ENCODE assay signal across 8 cellular contexts in the genomic region with DNA sequence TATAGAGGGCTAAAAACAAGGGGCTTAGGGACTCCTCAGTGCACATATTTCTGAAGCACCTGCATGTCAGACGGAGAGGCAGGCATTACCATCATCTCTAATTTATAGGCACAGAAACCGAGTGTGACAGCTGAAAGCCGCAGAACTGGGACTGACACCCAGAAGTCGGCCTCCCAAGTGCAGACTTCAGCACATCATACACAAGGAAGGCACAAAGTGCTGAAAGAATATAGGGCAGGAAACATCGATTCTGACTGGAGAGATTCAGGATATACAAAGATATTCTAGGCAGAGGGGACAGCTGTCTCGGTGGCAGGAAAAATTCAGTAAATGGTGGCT. TPM values are rescaled to one million over a fixed set of nuclear protein-coding genes. Genes with fewer than 3 reads are reported as not detected.
DNase-seq lines count a peak whose midpoint lies in the region; ATAC-seq and TF ChIP-seq lines count a peak whose summit lies in the region.

No MANE protein-coding gene starts in this region.

- H3K9me3 Mint-ChIP-seq in T-helper 2 cell treated with Interferon-gamma antibody and Interleukin-4, amounts not matched to agents 5 μg/mL and 100 μg/mL, for 36 hours, result no peaks in the 10 kb centered on the region
- H3K9me3 Mint-ChIP-seq in activated B cell treated with CpG ODN at 0.5 μM for 24 hours, result no peaks in the 10 kb centered on the region

- H3K36me3 ChIP-seq in hepatocyte (replicated peaks; ENCODE audit: insufficient read depth, low read depth) (no peaks in the 10 kb centered on the region), stomach (peaks cover 13 to 45% (median 42%) of the 10 kb centered on the region in 4 donors)

- no peak overlapping the region for H3K4me3 ChIP-seq in hepatocyte
- peak overlapping the region in 1 of 4 donors; percentile 63 for H3K4me3 ChIP-seq in stomach

- H3K9me2 ChIP-seq in hepatocyte (replicated peaks; ENCODE audit: insufficient read depth), result no peaks in the 10 kb centered on the region

- H3K4me1 ChIP-seq in hepatocyte (ENCODE audit: insufficient read depth), result peaks cover 22% of the 10 kb centered on the region
- peaks cover 7 to 38% (median 19%) of the 10 kb centered on the region in 4 donors for H3K4me1 ChIP-seq in stomach

- no peaks in the 10 kb centered on the region for H3K27me3 Mint-ChIP-seq in T-helper 2 cell treated with Interferon-gamma antibody and Interleukin-4, amounts not matched to agents 5 μg/mL and 100 μg/mL, for 36 hours (ENCODE audit: low read depth)
- no peaks in the 10 kb centered on the region for H3K27me3 Mint-ChIP-seq in activated B cell treated with CpG ODN at 0.5 μM for 24 hours

- TF ChIP-seq EP300 in stomach (IDR thresholded peaks at IDR 0.05), result no peak

- H3K79me2 ChIP-seq in hepatocyte, result peaks cover 37% of the 10 kb centered on the region

- ATAC-seq in activated B cell treated with CpG ODN at 0.5 μM for 24 hours (ENCODE audit: low read depth), result no peak
- ATAC-seq in GM19328 (IDR thresholded peaks at IDR 0.05; ENCODE audit: unreplicated experiment), result no peak

- TF ChIP-seq POLR2A in stomach (IDR thresholded peaks at IDR 0.05), result no peak

- CTCF ChIA-PET in activated B cell treated with CpG ODN at 0.5 μM for 24 hours (lab: Charles Lee), result interaction anchor here (0.6 to 2.5 kb wide), 19 partner anchors 10 to 833 kb away, joined by 3 to 28 read pairs (median 5); a partner anchor contains a TSS

- H3K27me3 ChIP-seq in hepatocyte (no peaks in the 10 kb centered on the region), stomach (no peaks in the 10 kb centered on the region)

- H3K27ac ChIP-seq in hepatocyte (peak overlapping the region; percentile 72), stomach (peak overlapping the region in 4 of 5 donors; percentile 92 to 97 (median 94))

- peaks cover 38% of the 10 kb centered on the region for H3K36me3 Mint-ChIP-seq in T-helper 2 cell treated with Interferon-gamma antibody and Interleukin-4, amounts not matched to agents 5 μg/mL and 100 μg/mL, for 36 hours (ENCODE audit: low read depth)
- H3K36me3 Mint-ChIP-seq in activated B cell treated with CpG ODN at 0.5 μM for 24 hours (ENCODE audit: low read depth), result peaks cover 43% of the 10 kb centered on the region

- intact Hi-C loops in activated B cell treated with CpG ODN at 0.5 μM for 24 hours (cut with micrococcal nuclease), result loop anchor here (1.0 to 10.0 kb wide), 13 partner anchors 11 to 1256 kb away; a partner anchor contains a TSS
- intact Hi-C loops in stomach (cut with DNase I; ENCODE audit: low total_unique reads), result loop anchor here (10.0 kb wide), 1 partner anchor 164 kb away; no protein-coding TSS in a partner anchor

- peak overlapping the region; percentile 78 for H3K4me3 Mint-ChIP-seq in T-helper 2 cell treated with Interferon-gamma antibody and Interleukin-4, amounts not matched to agents 5 μg/mL and 100 μg/mL, for 36 hours
- H3K4me3 Mint-ChIP-seq in activated B cell treated with CpG ODN at 0.5 μM for 24 hours, result no peak overlapping the region

- H4K20me1 ChIP-seq in hepatocyte (ENCODE audit: insufficient read depth, poor library complexity, severe bottlenecking), result no peaks in the 10 kb centered on the region

- H3K27ac Mint-ChIP-seq in T-helper 2 cell treated with Interferon-gamma antibody and Interleukin-4, amounts not matched to agents 5 μg/mL and 100 μg/mL, for 36 hours, result peak overlapping the region; percentile 95
- H3K27ac Mint-ChIP-seq in activated B cell treated with CpG ODN at 0.5 μM for 24 hours, result peak overlapping the region; percentile 97

- 81% methylated on average over 6 of the region's 6 CpGs for WGBS in hepatocyte (ENCODE audit: low lambda C conversion rate, missing lambda C conversion rate)
- WGBS in stomach, 5 donors, result 60 to 78% (median 74%) methylated on average over 6 of the region's 6 CpGs

- H3K4me1 Mint-ChIP-seq in T-helper 2 cell treated with Interferon-gamma antibody and Interleukin-4, amounts not matched to agents 5 μg/mL and 100 μg/mL, for 36 hours (ENCODE audit: low read depth), result peaks cover 25% of the 10 kb centered on the region
- H3K4me1 Mint-ChIP-seq in activated B cell treated with CpG ODN at 0.5 μM for 24 hours, result peaks cover 40% of the 10 kb centered on the region

- TF ChIP-seq CTCF in activated B cell treated with CpG ODN at 0.5 μM for 24 hours (IDR thresholded peaks at IDR 0.05) (no peak), hepatocyte (IDR thresholded peaks at IDR 0.05; ENCODE audit: poor library complexity) (no peak), stomach (IDR thresholded peaks at IDR 0.05) (no peak)

- H3K4me2 ChIP-seq in hepatocyte, result peak overlapping the region; percentile 28

- no peak for DNase-seq in T-helper 2 cell treated with Interferon-gamma antibody and Interleukin-4, amounts not matched to agents 5 μg/mL and 100 μg/mL, for 36 hours (ENCODE audit: low spot score)
- DNase-seq in T-helper 2 cell, result no peak
- DNase-seq in activated B cell treated with CpG ODN at 0.5 μM for 24 hours, result no peak
- no peak for DNase-seq in hepatocyte (ENCODE audit: low spot score)
- no peak for DNase-seq in stomach
- DNase-seq in NK-92 (lab: John Stamatoyannopoulos, UW; ENCODE audit: unreplicated experiment), result no peak
- DNase-seq in NOMO-1 treated with dmso at 0.1 percent for 144 hours (lab: John Stamatoyannopoulos, UW; ENCODE audit: unreplicated experiment), result no peak

- no peaks in the 10 kb centered on the region for H3K9me3 ChIP-seq in hepatocyte (ENCODE audit: low read depth)
- H3K9me3 ChIP-seq in stomach, result no peaks in the 10 kb centered on the region

- POLR2A ChIA-PET in activated B cell treated with CpG ODN at 0.5 μM for 24 hours (lab: Charles Lee), result interaction anchor here (0.8 to 3.0 kb wide), 8 partner anchors 10 to 509 kb away, joined by 3 to 74 read pairs (median 6); a partner anchor contains a TSS

- peak overlapping the region; percentile 39 for H2AFZ ChIP-seq in hepatocyte

RNA-seq across cellular contexts. Expression of a gene that starts 11.2 kb away (rescaled TPM):
- 69.2 and 71.6 TPM in 2 replicates for total RNA-seq in activated B cell treated with CpG ODN at 0.5 μM for 24 hours
- total RNA-seq in hepatocyte, result 58.0 and 63.5 TPM in 2 replicates
- polyA plus RNA-seq in hepatocyte, result 32.2 and 35.6 TPM in 2 replicates
- total RNA-seq in stomach, result 10 to 100 TPM; 14.8 to 43.3 (median 21.0) TPM
- polyA plus RNA-seq in stomach, result 10 to 100 TPM; 22.0 to 24.5 (median 24.3) TPM

RNA-seq across cellular contexts. Expression of a gene that starts 11.4 kb away (rescaled TPM):
- 6.2 and 8.9 TPM in 2 replicates for total RNA-seq in activated B cell treated with CpG ODN at 0.5 μM for 24 hours
- 10.5 and 12.0 TPM in 2 replicates for total RNA-seq in hepatocyte
- polyA plus RNA-seq in hepatocyte, result 5.8 and 6.7 TPM in 2 replicates
- 10 to 100 TPM in 1 of 5 donors, 1 to 10 TPM in 4; 1.3 to 56.7 (median 2.9) TPM for total RNA-seq in stomach
- 1 to 10 TPM; 1.7 to 3.8 (median 2.3) TPM for polyA plus RNA-seq in stomach
